Comparison of ENCODE assay signal across 11 cellular contexts in genomic region chr6:125746019-125746414, GRCh38. TPM values are rescaled to one million over a fixed set of nuclear protein-coding genes. Genes with fewer than 3 reads are reported as not detected.
DNase-seq lines count a peak whose midpoint lies in the region; ATAC-seq, FAIRE-seq and TF ChIP-seq lines count a peak whose summit lies in the region.
"Had no signal": no experiment of that assay in that cellular context is flagged by ENCODE, and none has a peak within 500 bp of the region (broad histone marks: within the 10 kb centered on the region; RNA-seq: fewer than 3 reads in every experiment).

No MANE protein-coding gene starts in this region.

- DNase-seq in NCI-H2029 treated with DMSO at 0.1 percent for 48 hours (lab: John Stamatoyannopoulos, UW) = peak; percentile 87
- DNase-seq in NCI-H2029 (lab: John Stamatoyannopoulos, UW) = no peak
- no peak for DNase-seq in activated B cell treated with CpG ODN at 0.5 μM for 24 hours
- DNase-seq in HCEC 1CT = no peak
- no peak for DNase-seq in amniotic stem cell (lab: John Stamatoyannopoulos, UW)
- no peak for DNase-seq in small intestine
- DNase-seq: SJCRH30 had no signal

- CTCF ChIA-PET in activated B cell treated with CpG ODN at 0.5 μM for 24 hours (lab: Charles Lee) = interaction anchor here (0.9 to 1.3 kb wide), 2 partner anchors 35 to 432 kb away, joined by 3 to 4 read pairs; no protein-coding TSS in a partner anchor

- peaks cover 38% of the 10 kb centered on the region for H3K4me1 Mint-ChIP-seq in activated B cell treated with CpG ODN at 0.5 μM for 24 hours
- peaks cover 38% of the 10 kb centered on the region for H3K4me1 Mint-ChIP-seq in stimulated activated memory B cell treated with anti-CD40 and anti-IgM and Interleukin-4, amounts not matched to agents 10 μg/mL and 1 μg/mL and 100 μg/mL, for 72 hours

- no peak for ATAC-seq in activated B cell treated with CpG ODN at 0.5 μM for 24 hours (ENCODE audit: low read depth)
- no peak for ATAC-seq in stimulated activated memory B cell treated with anti-CD40 and anti-IgM and Interleukin-4, amounts not matched to agents 10 μg/mL and 1 μg/mL and 100 μg/mL, for 72 hours
- ATAC-seq: mucosa of descending colon had no signal

- no peak for FAIRE-seq in small intestine (lab: Jason Lieb, UNC)

- peaks cover 36% of the 10 kb centered on the region for H3K27me3 Mint-ChIP-seq in activated B cell treated with CpG ODN at 0.5 μM for 24 hours
- peaks cover 48% of the 10 kb centered on the region for H3K27me3 Mint-ChIP-seq in stimulated activated memory B cell treated with anti-CD40 and anti-IgM and Interleukin-4, amounts not matched to agents 10 μg/mL and 1 μg/mL and 100 μg/mL, for 72 hours

- H3K27ac Mint-ChIP-seq in activated B cell treated with CpG ODN at 0.5 μM for 24 hours = no peak overlapping the region
- H3K27ac Mint-ChIP-seq in stimulated activated memory B cell treated with anti-CD40 and anti-IgM and Interleukin-4, amounts not matched to agents 10 μg/mL and 1 μg/mL and 100 μg/mL, for 72 hours = no peak overlapping the region

- H3K4me3 ChIP-seq in iPS-18c (ENCODE audit: insufficient read depth, low read depth, low read length) (peak overlapping the region; percentile 90; the same call in 1 of the 2 replicates), small intestine (ENCODE audit: low read depth in 1 of 2, low read length in 2 of 2) (no peak overlapping the region)
- H3K4me3 ChIP-seq: mucosa of descending colon, SJCRH30 had no signal

- no peak for TF ChIP-seq CTCF in activated B cell treated with CpG ODN at 0.5 μM for 24 hours (IDR thresholded peaks at IDR 0.05)

- no peaks in the 10 kb centered on the region for H3K9me3 ChIP-seq in iPS-18c (ENCODE audit: control insufficient read depth, insufficient read depth, low read length)
- no peaks in the 10 kb centered on the region for H3K9me3 ChIP-seq in small intestine (ENCODE audit: control insufficient read depth, low read depth)
- H3K9me3 ChIP-seq: mucosa of descending colon, SJCRH30 had no signal

- H3K4me3 Mint-ChIP-seq in activated B cell treated with CpG ODN at 0.5 μM for 24 hours = peak overlapping the region; percentile 81
- H3K4me3 Mint-ChIP-seq in stimulated activated memory B cell treated with anti-CD40 and anti-IgM and Interleukin-4, amounts not matched to agents 10 μg/mL and 1 μg/mL and 100 μg/mL, for 72 hours = peak overlapping the region; percentile 7

- no peak overlapping the region for H3K27ac ChIP-seq in small intestine (ENCODE audit: low read depth in 1 of 2, low read length in 1 of 2)
- H3K27ac ChIP-seq: 22Rv1, SJCRH30 had no signal

- WGBS in small intestine, 3 donors = 48 to 56% (median 52%) methylated on average over 5 of the region's 5 CpGs

- H3K27me3 ChIP-seq in small intestine (ENCODE audit: control insufficient read depth in 2 of 2, insufficient read depth in 2 of 2, low read length in 2 of 2) = peaks cover 0 to 3% of the 10 kb centered on the region in 2 donors

- intact Hi-C loops in activated B cell treated with CpG ODN at 0.5 μM for 24 hours (cut with micrococcal nuclease) = loop anchor here (2.0 kb wide), 1 partner anchor 1775 kb away; no protein-coding TSS in a partner anchor

- H3K4me1 ChIP-seq in small intestine (ENCODE audit: control insufficient read depth in 2 of 2, insufficient read depth in 1 of 2, low read depth in 1 of 2, low read length in 1 of 2) = peaks cover 0 to 4% of the 10 kb centered on the region in 2 donors

- POLR2A ChIA-PET in activated B cell treated with CpG ODN at 0.5 μM for 24 hours (lab: Charles Lee) = no interaction called here

- no peaks in the 10 kb centered on the region for H3K36me3 ChIP-seq in small intestine (ENCODE audit: control insufficient read depth in 2 of 2, insufficient read depth in 2 of 2, low read length in 2 of 2)
- H3K36me3 ChIP-seq: SJCRH30 had no signal

- H3K36me3 Mint-ChIP-seq in activated B cell treated with CpG ODN at 0.5 μM for 24 hours (ENCODE audit: low read depth) = no peaks in the 10 kb centered on the region
- no peaks in the 10 kb centered on the region for H3K36me3 Mint-ChIP-seq in stimulated activated memory B cell treated with anti-CD40 and anti-IgM and Interleukin-4, amounts not matched to agents 10 μg/mL and 1 μg/mL and 100 μg/mL, for 72 hours

- no peaks in the 10 kb centered on the region for H3K9me3 Mint-ChIP-seq in activated B cell treated with CpG ODN at 0.5 μM for 24 hours
- H3K9me3 Mint-ChIP-seq in stimulated activated memory B cell treated with anti-CD40 and anti-IgM and Interleukin-4, amounts not matched to agents 10 μg/mL and 1 μg/mL and 100 μg/mL, for 72 hours = no peaks in the 10 kb centered on the region

RNA-seq across cellular contexts. Expression of gene HEY2, which starts 3.4 kb away (rescaled TPM):
- not detected in 2 replicates for total RNA-seq in activated B cell treated with CpG ODN at 0.5 μM for 24 hours
- 1 to 10 TPM in 1 of 3 donors, under 1 TPM in 1, not detected in 1; 0.81 to 3.8 TPM for polyA plus RNA-seq in small intestine

RNA-seq across cellular contexts. Expression of gene NCOA7, which starts 44.7 kb away (rescaled TPM):
- 29.2 and 33.4 TPM in 2 replicates for total RNA-seq in activated B cell treated with CpG ODN at 0.5 μM for 24 hours
- 10 to 100 TPM; 10.7 to 42.3 (median 11.3) TPM for polyA plus RNA-seq in small intestine
